In the genomic region with DNA sequence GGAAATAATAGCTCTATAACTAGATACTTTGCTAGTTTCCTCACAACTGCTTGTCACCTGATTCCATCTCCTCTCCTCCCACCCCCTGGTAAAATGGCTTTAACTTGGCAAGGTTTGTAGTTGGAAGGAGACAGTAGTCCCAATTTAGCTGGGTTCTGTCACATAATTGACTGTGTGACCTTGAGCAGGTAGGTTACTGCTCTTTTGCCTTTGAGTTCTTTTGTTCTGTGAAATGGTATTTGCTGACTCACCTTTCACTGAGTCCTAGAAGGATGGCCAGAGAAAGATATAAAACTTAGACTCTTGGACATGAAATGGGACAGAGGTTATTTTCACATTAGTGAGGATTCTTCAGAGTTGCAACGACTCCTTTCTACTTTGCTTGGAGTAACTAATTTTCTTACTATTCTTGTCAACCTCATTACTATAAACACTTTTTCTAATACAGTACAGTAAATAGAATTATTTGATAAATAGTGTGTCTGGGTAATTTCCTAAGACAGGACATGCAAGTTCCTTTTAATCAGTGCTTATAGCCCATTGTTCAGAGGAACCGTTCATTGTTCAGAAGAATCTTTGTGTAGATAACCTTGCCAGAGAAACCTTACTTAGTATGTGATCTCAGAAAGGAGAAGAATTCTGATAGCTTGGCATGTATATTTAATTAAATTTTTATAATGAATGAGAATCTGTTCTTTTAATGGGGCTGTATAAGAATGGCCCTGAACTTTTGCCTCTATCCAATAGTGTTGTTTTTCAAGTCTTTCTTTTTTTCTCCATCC, we compare ENCODE assay signal across 20 cellular contexts. TPM values are rescaled to one million over a fixed set of nuclear protein-coding genes. Genes with fewer than 3 reads are reported as not detected.
DNase-seq lines count a peak whose midpoint lies in the region; ATAC-seq and TF ChIP-seq lines count a peak whose summit lies in the region.
"Had no signal": no experiment of that assay in that cellular context is flagged by ENCODE, and none has a peak within 500 bp of the region (broad histone marks: within the 10 kb centered on the region; RNA-seq: fewer than 3 reads in every experiment).

No MANE protein-coding gene starts in this region.

- no peaks in the 10 kb centered on the region for H3K9me3 Mint-ChIP-seq in activated CD4-positive, alpha-beta T cell treated with anti-CD3 and anti-CD28 coated beads, Interleukin-2, amount 10 ng/mL, durations not matched to agents 7 days and 5 days
- no peaks in the 10 kb centered on the region for H3K9me3 Mint-ChIP-seq in activated T-helper 17 cell treated with anti-CD3 and anti-CD28 coated beads, Interleukin-2, amount 50 U/mL, for 72 hours
- no peaks in the 10 kb centered on the region for H3K9me3 Mint-ChIP-seq in glutamatergic neuron (ENCODE audit: unreplicated experiment)
- no peaks in the 10 kb centered on the region for H3K9me3 Mint-ChIP-seq in naive thymus-derived CD8-positive, alpha-beta T cell
- H3K9me3 Mint-ChIP-seq: activated naive CD4-positive, alpha-beta T cell treated with anti-CD3 and anti-CD28 coated beads, Interleukin-2, amount 50 U/mL, for 72 hours; CD4-positive, alpha-beta memory T cell; T-helper 1 cell treated with Interleukin-12 subunit alpha and Interleukin-12 subunit beta and Interleukin-4 antibody, amounts not matched to agents 30 μg/mL and 1 μg/mL, for 36 hours had no signal

- intact Hi-C loops in upper lobe of right lung (cut with DNase I): no loop called here

- H3K27me3 Mint-ChIP-seq in activated CD4-positive, alpha-beta T cell treated with anti-CD3 and anti-CD28 coated beads, Interleukin-2, amount 10 ng/mL, durations not matched to agents 7 days and 5 days: no peaks in the 10 kb centered on the region
- H3K27me3 Mint-ChIP-seq in activated T-helper 17 cell treated with anti-CD3 and anti-CD28 coated beads, Interleukin-2, amount 50 U/mL, for 72 hours: no peaks in the 10 kb centered on the region
- no peaks in the 10 kb centered on the region for H3K27me3 Mint-ChIP-seq in glutamatergic neuron (ENCODE audit: unreplicated experiment)
- H3K27me3 Mint-ChIP-seq in naive thymus-derived CD8-positive, alpha-beta T cell: no peaks in the 10 kb centered on the region
- H3K27me3 Mint-ChIP-seq: CD4-positive, alpha-beta memory T cell had no signal

- peak overlapping the region; percentile 4 for H3K27ac ChIP-seq in upper lobe of right lung
- H3K27ac ChIP-seq: cardiac muscle cell had no signal

- TF ChIP-seq CTCF in upper lobe of right lung (IDR thresholded peaks at IDR 0.05) (no peak), glutamatergic neuron (IDR thresholded peaks at IDR 0.05; ENCODE audit: partially characterized antibody, unreplicated experiment) (no peak)

- CTCF ChIA-PET in activated CD4-positive, alpha-beta T cell treated with anti-CD3 and anti-CD28 coated beads, Interleukin-2, amount 10 ng/mL, durations not matched to agents 7 days and 5 days (lab: Charles Lee): no interaction called here

- H3K4me1 ChIP-seq in upper lobe of right lung: peaks cover 27% of the 10 kb centered on the region

- peaks cover 18% of the 10 kb centered on the region for H3K36me3 Mint-ChIP-seq in activated CD4-positive, alpha-beta T cell treated with anti-CD3 and anti-CD28 coated beads, Interleukin-2, amount 10 ng/mL, durations not matched to agents 7 days and 5 days (ENCODE audit: low read depth)
- H3K36me3 Mint-ChIP-seq in activated T-helper 17 cell treated with anti-CD3 and anti-CD28 coated beads, Interleukin-2, amount 50 U/mL, for 72 hours (ENCODE audit: low read depth): no peaks in the 10 kb centered on the region
- no peaks in the 10 kb centered on the region for H3K36me3 Mint-ChIP-seq in glutamatergic neuron (ENCODE audit: unreplicated experiment)
- H3K36me3 Mint-ChIP-seq in naive thymus-derived CD8-positive, alpha-beta T cell: peaks cover 0 to 2% (median 2%) of the 10 kb centered on the region in 3 donors

- peak overlapping the region; percentile 14 for H3K27ac Mint-ChIP-seq in activated CD4-positive, alpha-beta T cell treated with anti-CD3 and anti-CD28 coated beads, Interleukin-2, amount 10 ng/mL, durations not matched to agents 7 days and 5 days
- no peak overlapping the region for H3K27ac Mint-ChIP-seq in activated T-helper 17 cell treated with anti-CD3 and anti-CD28 coated beads, Interleukin-2, amount 50 U/mL, for 72 hours
- H3K27ac Mint-ChIP-seq in glutamatergic neuron (ENCODE audit: unreplicated experiment): no peak overlapping the region
- H3K27ac Mint-ChIP-seq in naive thymus-derived CD8-positive, alpha-beta T cell: peak overlapping the region in 3 of 10 donors; percentile 11 to 39 (median 36)
- H3K27ac Mint-ChIP-seq: activated naive CD4-positive, alpha-beta T cell treated with anti-CD3 and anti-CD28 coated beads, Interleukin-2, amount 50 U/mL, for 72 hours; T-helper 1 cell treated with Interleukin-12 subunit alpha and Interleukin-12 subunit beta and Interleukin-4 antibody, amounts not matched to agents 30 μg/mL and 1 μg/mL, for 36 hours had no signal

- no peaks in the 10 kb centered on the region for H3K27me3 ChIP-seq in upper lobe of right lung
- H3K27me3 ChIP-seq: cardiac muscle cell, tibial nerve had no signal

- no peak for DNase-seq in activated CD4-positive, alpha-beta T cell treated with anti-CD3 and anti-CD28 coated beads, Interleukin-2, amount 10 ng/mL, durations not matched to agents 7 days and 5 days
- no peak for DNase-seq in activated CD4-positive, alpha-beta T cell treated with anti-CD3 and anti-CD28 coated beads, Interleukin-2, amount 50 U/mL, for 48 hours
- no peak for DNase-seq in left lobe of liver (ENCODE audit: low spot score)
- DNase-seq in upper lobe of right lung: no peak
- DNase-seq in glutamatergic neuron: no peak
- no peak for DNase-seq in NCI-H1694 treated with DMSO at 0.1 percent for 48 hours (lab: John Stamatoyannopoulos, UW)
- no peak for DNase-seq in naive thymus-derived CD8-positive, alpha-beta T cell
- DNase-seq: activated CD4-positive, CD25-positive, alpha-beta regulatory T cell treated with anti-CD3 and anti-CD28 coated beads, Interleukin-2, amount 50 U/mL, for 72 hours; activated CD8-positive, alpha-beta memory T cell treated with anti-CD3 and anti-CD28 coated beads, Interleukin-2, amount 50 U/mL, for 48 hours; CD4-positive, alpha-beta memory T cell; GF-D8; islet precursor cell; KBM-7; NCI-H1417; stimulated activated CD8-positive, alpha-beta memory T cell treated with anti-CD3 and anti-CD28 coated beads, Interleukin-4, amount 100 ng/mL, for 48 hours had no signal

- no peak overlapping the region for H3K4me3 ChIP-seq in upper lobe of right lung
- H3K4me3 ChIP-seq: cardiac muscle cell, tibial nerve had no signal

- no peak overlapping the region for H3K4me3 Mint-ChIP-seq in activated CD4-positive, alpha-beta T cell treated with anti-CD3 and anti-CD28 coated beads, Interleukin-2, amount 10 ng/mL, durations not matched to agents 7 days and 5 days
- peak overlapping the region; percentile 59 for H3K4me3 Mint-ChIP-seq in activated T-helper 17 cell treated with anti-CD3 and anti-CD28 coated beads, Interleukin-2, amount 50 U/mL, for 72 hours
- H3K4me3 Mint-ChIP-seq in glutamatergic neuron (ENCODE audit: unreplicated experiment): no peak overlapping the region
- H3K4me3 Mint-ChIP-seq in naive thymus-derived CD8-positive, alpha-beta T cell: peak overlapping the region in 1 of 10 donors; percentile 1
- H3K4me3 Mint-ChIP-seq: T-helper 1 cell treated with Interleukin-12 subunit alpha and Interleukin-12 subunit beta and Interleukin-4 antibody, amounts not matched to agents 30 μg/mL and 1 μg/mL, for 36 hours had no signal

- H3K36me3 ChIP-seq in upper lobe of right lung: no peaks in the 10 kb centered on the region
- H3K36me3 ChIP-seq: cardiac muscle cell, tibial nerve had no signal

- H3K9me3 ChIP-seq in upper lobe of right lung: no peaks in the 10 kb centered on the region
- H3K9me3 ChIP-seq: tibial nerve had no signal

- H3K4me1 Mint-ChIP-seq in activated CD4-positive, alpha-beta T cell treated with anti-CD3 and anti-CD28 coated beads, Interleukin-2, amount 10 ng/mL, durations not matched to agents 7 days and 5 days: peaks cover 19% of the 10 kb centered on the region
- peaks cover 30% of the 10 kb centered on the region for H3K4me1 Mint-ChIP-seq in activated T-helper 17 cell treated with anti-CD3 and anti-CD28 coated beads, Interleukin-2, amount 50 U/mL, for 72 hours
- peaks cover 16% of the 10 kb centered on the region for H3K4me1 Mint-ChIP-seq in glutamatergic neuron (ENCODE audit: low read depth, unreplicated experiment)
- H3K4me1 Mint-ChIP-seq in naive thymus-derived CD8-positive, alpha-beta T cell: peaks cover 25 to 68% (median 52%) of the 10 kb centered on the region in 4 donors

- POLR2A ChIA-PET in activated CD4-positive, alpha-beta T cell treated with anti-CD3 and anti-CD28 coated beads, Interleukin-2, amount 10 ng/mL, durations not matched to agents 7 days and 5 days (lab: Charles Lee): no interaction called here
- POLR2A ChIA-PET in naive thymus-derived CD8-positive, alpha-beta T cell (lab: Charles Lee): interaction anchor here (0.9 kb wide), 1 partner anchor 15 kb away, joined by 3 read pairs; a partner anchor contains a TSS

- ATAC-seq in activated T-helper 17 cell treated with anti-CD3 and anti-CD28 coated beads, Interleukin-2, amount 50 U/mL, for 72 hours (replicated peaks): no peak
- peak; percentile 38 for ATAC-seq in left lobe of liver
- no peak for ATAC-seq in upper lobe of right lung
- ATAC-seq in naive thymus-derived CD8-positive, alpha-beta T cell: no peak
- ATAC-seq: activated naive CD4-positive, alpha-beta T cell treated with anti-CD3 and anti-CD28 coated beads, Interleukin-2, amount 50 U/mL, for 72 hours had no signal

RNA-seq across cellular contexts. Expression of a gene that starts 14.3 kb away (rescaled TPM):
- 100 to 1,000 TPM; 152 to 181 TPM for total RNA-seq in activated CD4-positive, alpha-beta T cell treated with anti-CD3 and anti-CD28 coated beads, Interleukin-2, amount 10 ng/mL, durations not matched to agents 7 days and 5 days
- 100 to 1,000 TPM in 1 of 2 donors, 10 to 100 TPM in 1; 95.9 to 152 TPM for total RNA-seq in activated T-helper 17 cell treated with anti-CD3 and anti-CD28 coated beads, Interleukin-2, amount 50 U/mL, for 72 hours
- total RNA-seq in left lobe of liver (60.5 TPM), upper lobe of right lung (450 TPM), glutamatergic neuron (ENCODE audit: unreplicated experiment) (145 TPM)
- total RNA-seq in naive thymus-derived CD8-positive, alpha-beta T cell: 100 to 1,000 TPM; 240 to 244 TPM
- polyA plus RNA-seq in naive thymus-derived CD8-positive, alpha-beta T cell: 100 to 1,000 TPM; 113 to 131 (median 120) TPM
